8 cellular contexts compared by ENCODE assay signal in genomic region chr6:135180458-135181332, GRCh38. TPM values are rescaled to one million over a fixed set of nuclear protein-coding genes. Genes with fewer than 3 reads are reported as not detected.
A peak's percentile ranks its signal among the peaks of the same experiment; 100 is the strongest.
DNase-seq lines count a peak whose midpoint lies in the region; ATAC-seq, FAIRE-seq and TF ChIP-seq lines count a peak whose summit lies in the region.

Gene MYB, plus strand, starts transcription at chr6:135181308. Its CDS starts 206 bp downstream, at chr6:135181514.

- ATAC-seq in HCT116 = peak; percentile 61
- ATAC-seq in activated T-helper 17 cell treated with anti-CD3 and anti-CD28 coated beads, Interleukin-2, amount 50 U/mL, for 72 hours (replicated peaks) = peak; percentile 34

- peaks cover 32% of the 10 kb centered on the region for H3K36me3 Mint-ChIP-seq in activated T-helper 17 cell treated with anti-CD3 and anti-CD28 coated beads, Interleukin-2, amount 50 U/mL, for 72 hours (ENCODE audit: low read depth)

- H2AFZ ChIP-seq in HCT116 (ENCODE audit: low read depth, low read length, poor library complexity, severe bottlenecking) (peak within 1 kb of the TSS; percentile 95), MM.1S (ENCODE audit: low read length) (peak within 1 kb of the TSS; percentile 90)

- DNase-seq in GDM1 (lab: John Stamatoyannopoulos, UW) = peak; percentile 70
- no peak for DNase-seq in HCT116 (ENCODE audit: low read depth, low spot score)
- peak; percentile 87 for DNase-seq in MM.1S
- DNase-seq in SHP77 (lab: John Stamatoyannopoulos, UW) = peak; percentile 57 to 77
- peak; percentile 76 to 80 for DNase-seq in frontal cortex (ENCODE audit: low spot score in 2 of 2)
- peak in 4 of 5 donors; percentile 18 to 52 (median 34) for DNase-seq in ovary
- peak in 1 of 2 donors; percentile 35 for DNase-seq in uterus

- no peak for TF ChIP-seq RAD21 in HCT116 (IDR thresholded peaks at IDR 0.05; ENCODE audit: low read depth)

- BruUV-seq in HCT116 (replicated peaks; lab: Mats Ljungman, UMichigan) = no TSS peak

- TF ChIP-seq CTCF in HCT116 (IDR thresholded peaks at IDR 0.05 in 2 of 3, conservative IDR thresholded peaks at IDR 0.05 in 1 of 3; ENCODE audit: borderline replicate concordance in 1 of 3, insufficient read depth in 1 of 3, low read depth in 2 of 3, low read length in 2 of 3) = no peak
- TF ChIP-seq CTCF in MM.1S (IDR thresholded peaks at IDR 0.05; ENCODE audit: low read length) = no peak
- TF ChIP-seq CTCF in ovary (IDR thresholded peaks at IDR 0.05) = no peak
- TF ChIP-seq CTCF in uterus (IDR thresholded peaks at IDR 0.05) = peak in 2 of 4 experiments; percentile 6 to 22

- CTCF ChIA-PET in HCT116 (lab: Charles Lee) = interaction anchor here (0.9 to 3.3 kb wide), 3 partner anchors 18 to 41 kb away, joined by 3 to 11 read pairs (median 4); no protein-coding TSS in a partner anchor

- no peaks in the 10 kb centered on the region for H3K27me3 ChIP-seq in HCT116 (ENCODE audit: insufficient read depth, low read length)
- no peaks in the 10 kb centered on the region for H3K27me3 ChIP-seq in MM.1S (replicated peaks; ENCODE audit: insufficient read depth, low read length)
- no peaks in the 10 kb centered on the region for H3K27me3 ChIP-seq in ovary
- H3K27me3 ChIP-seq in uterus = peaks cover 0 to 23% of the 10 kb centered on the region in 2 donors

- TF ChIP-seq POLR2A in HCT116 (IDR thresholded peaks at IDR 0.05; ENCODE audit: borderline replicate concordance, extremely low read depth, insufficient read depth, insufficient read length) (peak; percentile 48), ovary (IDR thresholded peaks at IDR 0.05) (no peak), uterus (IDR thresholded peaks at IDR 0.05) (no peak)

- H3F3A ChIP-seq in MM.1S (ENCODE audit: insufficient read depth, low read length) = peaks cover 30% of the 10 kb centered on the region

- H3K27ac ChIP-seq in HCT116 (ENCODE audit: low read depth, low read length) (peak within 1 kb of the TSS; percentile 34; the same call in 1 of the 2 replicates), MM.1S (ENCODE audit: low read length) (peak within 1 kb of the TSS; percentile 80; the same call in 1 of the 2 replicates), ovary (no peak within 1 kb of the TSS), uterus (no peak within 1 kb of the TSS)

- peaks cover 2 to 39% of the 10 kb centered on the region in 2 experiments; a peak in 3 of 4 replicates for H3K4me1 ChIP-seq in HCT116 (ENCODE audit: control insufficient read depth in 1 of 2, insufficient read depth in 2 of 2, low read length in 2 of 2)
- H3K4me1 ChIP-seq in MM.1S (ENCODE audit: low read length) = no peaks in the 10 kb centered on the region
- H3K4me1 ChIP-seq in ovary (ENCODE audit: insufficient read depth) = peaks cover 8% of the 10 kb centered on the region
- H3K4me1 ChIP-seq in uterus = peaks cover 0 to 19% of the 10 kb centered on the region in 2 donors

- FAIRE-seq in frontal cortex (lab: Jason Lieb, UNC) = no peak

- WGBS in ovary, 3 donors = 0 to 1% (median 1%) methylated on average over 60 to 83 of the region's 83 CpGs

- H3K36me3 ChIP-seq in HCT116 (ENCODE audit: control insufficient read depth in 1 of 2, insufficient read depth in 2 of 2, low read length in 2 of 2) (no peaks in the 10 kb centered on the region), MM.1S (replicated peaks; ENCODE audit: insufficient read depth, low read length) (no peaks in the 10 kb centered on the region), ovary (no peaks in the 10 kb centered on the region), uterus (no peaks in the 10 kb centered on the region)

- peak within 1 kb of the TSS; percentile 96 for H3K27ac Mint-ChIP-seq in activated T-helper 17 cell treated with anti-CD3 and anti-CD28 coated beads, Interleukin-2, amount 50 U/mL, for 72 hours

- H3K9me3 Mint-ChIP-seq in activated T-helper 17 cell treated with anti-CD3 and anti-CD28 coated beads, Interleukin-2, amount 50 U/mL, for 72 hours = no peaks in the 10 kb centered on the region

- RAD21 ChIA-PET in HCT116 (lab: Charles Lee; ENCODE audit: low non-redundant PET in 1 of 2, low total read pairs in 2 of 2, uncharacterized antibody in 2 of 2, unreplicated experiment in 2 of 2) = interaction anchor here in 1 of 2 experiments (0.6 kb wide), 1 partner anchor 53 kb away, joined by 3 read pairs; no protein-coding TSS in a partner anchor

- TF ChIP-seq EP300 in ovary (IDR thresholded peaks at IDR 0.05) = no peak

- intact Hi-C loops in HCT116 (cut with micrococcal nuclease) = loop anchor here (5.0 kb wide), 1 partner anchor 1008 kb away; no protein-coding TSS in a partner anchor
- intact Hi-C loops in ovary (cut with DNase I) = no loop called here
- intact Hi-C loops in uterus (cut with DNase I; ENCODE audit: low total_unique reads) = no loop called here

- no peaks in the 10 kb centered on the region for H4K20me1 ChIP-seq in HCT116 (ENCODE audit: insufficient read depth)
- H4K20me1 ChIP-seq in MM.1S (ENCODE audit: insufficient read depth, low read length) = peaks cover 3% of the 10 kb centered on the region; the same call in 1 of the 2 replicates

- no peaks in the 10 kb centered on the region for H3K79me2 ChIP-seq in HCT116 (ENCODE audit: insufficient read depth, low read length)
- peaks cover 38% of the 10 kb centered on the region for H3K79me2 ChIP-seq in MM.1S (ENCODE audit: low read length)

- H3K4me3 ChIP-seq in HCT116 (replicated peaks in 1 of 2; ENCODE audit: low read depth in 1 of 2, low read length in 2 of 2) (peak within 1 kb of the TSS; percentile 55 to 64), MM.1S (ENCODE audit: low read length) (peak within 1 kb of the TSS; percentile 86), ovary (peak within 1 kb of the TSS; percentile 51), uterus (peak within 1 kb of the TSS; percentile 10 to 47)

- POLR2A ChIA-PET in HCT116 (lab: Charles Lee) = no interaction called here

- no peaks in the 10 kb centered on the region for H3K9me2 ChIP-seq in HCT116 (ENCODE audit: insufficient read depth)
- no peaks in the 10 kb centered on the region for H3K9me2 ChIP-seq in MM.1S (replicated peaks; ENCODE audit: insufficient read depth, low read length)

- H3K4me3 Mint-ChIP-seq in activated T-helper 17 cell treated with anti-CD3 and anti-CD28 coated beads, Interleukin-2, amount 50 U/mL, for 72 hours = peak within 1 kb of the TSS; percentile 94

- no peaks in the 10 kb centered on the region for H3K27me3 Mint-ChIP-seq in activated T-helper 17 cell treated with anti-CD3 and anti-CD28 coated beads, Interleukin-2, amount 50 U/mL, for 72 hours

- H3K4me2 ChIP-seq in HCT116 (ENCODE audit: low read length) (peak within 1 kb of the TSS; percentile 95), MM.1S (ENCODE audit: low read depth, low read length) (peak within 1 kb of the TSS; percentile 99)

- H3K9ac ChIP-seq in HCT116 (ENCODE audit: low read length) (peak within 1 kb of the TSS; percentile 55), MM.1S (ENCODE audit: low read length) (peak within 1 kb of the TSS; percentile 83)

- peaks cover 13% of the 10 kb centered on the region for H3K4me1 Mint-ChIP-seq in activated T-helper 17 cell treated with anti-CD3 and anti-CD28 coated beads, Interleukin-2, amount 50 U/mL, for 72 hours

- H3K9me3 ChIP-seq in HCT116 (ENCODE audit: control insufficient read depth in 1 of 2, insufficient read depth in 1 of 2, low read depth in 1 of 2, low read length in 2 of 2) (no peaks in the 10 kb centered on the region), MM.1S (replicated peaks; ENCODE audit: insufficient read depth, low read length) (no peaks in the 10 kb centered on the region), ovary (no peaks in the 10 kb centered on the region), uterus (no peaks in the 10 kb centered on the region)

TF ChIP-seq in HCT116, 20 proteins besides CTCF, POLR2A, EP300 and RAD21:
- TF ChIP-seq, protein P1, sequence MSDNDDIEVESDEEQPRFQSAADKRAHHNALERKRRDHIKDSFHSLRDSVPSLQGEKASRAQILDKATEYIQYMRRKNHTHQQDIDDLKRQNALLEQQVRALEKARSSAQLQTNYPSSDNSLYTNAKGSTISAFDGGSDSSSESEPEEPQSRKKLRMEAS (IDR thresholded peaks at IDR 0.05) = peak; percentile 40
- TF ChIP-seq JUND (IDR thresholded peaks at IDR 0.05) = no peak
- 0 out of 2 replicates have a peak, but pooled peaks have one; percentile 19 for TF ChIP-seq EGR1 (IDR thresholded peaks at IDR 0.05; ENCODE audit: low read depth)
- no peak for TF ChIP-seq SIN3A (IDR thresholded peaks at IDR 0.05; ENCODE audit: low read depth)
- peak; percentile 17 for TF ChIP-seq TCF7L2 (IDR thresholded peaks at IDR 0.05; ENCODE audit: borderline replicate concordance, extremely low read depth, insufficient read depth, insufficient read length)

RNA-seq across cellular contexts. Expression of gene MYB, which starts in this region (rescaled TPM):
- 3.7 TPM for total RNA-seq in HCT116 (2021; ENCODE audit: unreplicated experiment)
- polyA plus RNA-seq in HCT116 (2012) = 0.79 and 0.81 TPM in 2 replicates
- 10 to 100 TPM; 29.9 to 81.5 TPM for total RNA-seq in activated T-helper 17 cell treated with anti-CD3 and anti-CD28 coated beads, Interleukin-2, amount 50 U/mL, for 72 hours
- total RNA-seq in frontal cortex = 2.9 TPM
- total RNA-seq in ovary = 1 to 10 TPM in 3 of 7 donors, under 1 TPM in 2, not detected in 2; 0.12 to 7.0 (median 1.2) TPM
- polyA plus RNA-seq in ovary = 1 to 10 TPM in 1 of 2 donors, under 1 TPM in 1; 0.07 to 1.0 TPM
- total RNA-seq in uterus = 1 to 10 TPM in 1 of 4 donors, under 1 TPM in 2, not detected in 1; 0.18 to 4.0 (median 0.59) TPM

Comparison
In these comparisons a context has a peak if more than half of its experiments do, and no peak if none do; other contexts are left out.
1. H3K27ac ChIP-seq: peak in HCT116 (single experiment) and MM.1S (single experiment); none in ovary (0 of 2) and uterus (0 of 2).
2. H3K4me3 ChIP-seq: peak in every context shown above with its lines; median percentile 86 in MM.1S; 60 in HCT116; 51 in ovary; 28 in uterus.